Comparison of ENCODE assay signal across 18 cellular contexts in genomic region chr6:137399949-137400443, GRCh38.
DNase-seq lines count a peak whose midpoint lies in the region; ATAC-seq and TF ChIP-seq lines count a peak whose summit lies in the region.
"Had no signal": no experiment of that assay in that cellular context is flagged by ENCODE, and none has a peak within 500 bp of the region (broad histone marks: within the 10 kb centered on the region; RNA-seq: fewer than 3 reads in every experiment).

No MANE protein-coding gene starts in this region.

- no peaks in the 10 kb centered on the region for H3K79me2 ChIP-seq in OCI-LY3 (ENCODE audit: low read length)

- no peak overlapping the region for H2BK120ac ChIP-seq in neuronal stem cell (ENCODE audit: low read depth, low read length)

- H3K4me3 ChIP-seq in OCI-LY3 (ENCODE audit: low read length) (no peak overlapping the region), neuronal stem cell (ENCODE audit: low read length in 2 of 2) (no peak overlapping the region)
- H3K4me3 ChIP-seq: A549, dorsolateral prefrontal cortex had no signal

- H4K20me1 ChIP-seq in OCI-LY3 (ENCODE audit: insufficient read depth, low read length), result no peaks in the 10 kb centered on the region

- no peak overlapping the region for H2BK12ac ChIP-seq in neuronal stem cell (ENCODE audit: low read length)

- no peak overlapping the region for H3K23ac ChIP-seq in neuronal stem cell (ENCODE audit: low read depth, low read length, poor library complexity)

- no peak overlapping the region for H4K91ac ChIP-seq in neuronal stem cell (ENCODE audit: low read depth, low read length, poor library complexity)

- H3K27ac Mint-ChIP-seq in activated naive CD4-positive, alpha-beta T cell treated with anti-CD3 and anti-CD28 coated beads, Interleukin-2, amount 50 U/mL, for 72 hours, result peak overlapping the region in 1 of 2 donors; percentile 44
- H3K27ac Mint-ChIP-seq: CD14-positive monocyte, nephron had no signal

- no peaks in the 10 kb centered on the region for H3K36me3 Mint-ChIP-seq in activated naive CD4-positive, alpha-beta T cell treated with anti-CD3 and anti-CD28 coated beads, Interleukin-2, amount 50 U/mL, for 72 hours

- TF ChIP-seq CTCF in OCI-LY3 (IDR thresholded peaks at IDR 0.05; ENCODE audit: low read depth, low read length), result no peak

- H3K4me1 ChIP-seq in OCI-LY3 (ENCODE audit: low read length) (peaks cover 19% of the 10 kb centered on the region), neuronal stem cell (ENCODE audit: control insufficient read depth in 2 of 2, insufficient read depth in 1 of 2, low read depth in 1 of 2, low read length in 2 of 2) (no peaks in the 10 kb centered on the region)
- H3K4me1 ChIP-seq: A549 had no signal

- H3K4me2 ChIP-seq in OCI-LY3 (ENCODE audit: low read length) (peak overlapping the region; percentile 18), neuronal stem cell (ENCODE audit: insufficient read depth, low read length, poor library complexity, severe bottlenecking) (no peak overlapping the region)
- H3K4me2 ChIP-seq: A549 had no signal

- peak overlapping the region; percentile 3 for H3K18ac ChIP-seq in neuronal stem cell (ENCODE audit: low read length)

- H3K9me3 Mint-ChIP-seq in activated naive CD4-positive, alpha-beta T cell treated with anti-CD3 and anti-CD28 coated beads, Interleukin-2, amount 50 U/mL, for 72 hours, result no peaks in the 10 kb centered on the region
- H3K9me3 Mint-ChIP-seq: nephron had no signal

- no peak overlapping the region for H2AK5ac ChIP-seq in neuronal stem cell (ENCODE audit: low read depth, low read length)

- H3K79me1 ChIP-seq in neuronal stem cell (ENCODE audit: low read depth, low read length), result no peaks in the 10 kb centered on the region

- H2BK5ac ChIP-seq in neuronal stem cell (ENCODE audit: low read length), result no peak overlapping the region

- peak overlapping the region; percentile 54 for H2AFZ ChIP-seq in OCI-LY3 (ENCODE audit: low read depth, low read length)
- no peak overlapping the region for H2AFZ ChIP-seq in neuronal stem cell (ENCODE audit: low read length)

- no peak overlapping the region for H4K8ac ChIP-seq in neuronal stem cell (ENCODE audit: low read depth, low read length)

- H3K36me3 ChIP-seq in OCI-LY3 (replicated peaks; ENCODE audit: low read depth, low read length), result no peaks in the 10 kb centered on the region
- H3K36me3 ChIP-seq in neuronal stem cell (replicated peaks in 1 of 2; ENCODE audit: control insufficient read depth in 2 of 2, insufficient read depth in 2 of 2, low read length in 2 of 2), result no peaks in the 10 kb centered on the region

- no peak overlapping the region for H3K27ac ChIP-seq in OCI-LY3 (ENCODE audit: low read length)
- no peak overlapping the region for H3K27ac ChIP-seq in neuronal stem cell (replicated peaks; ENCODE audit: low read length)
- H3K27ac ChIP-seq: A549, dorsolateral prefrontal cortex had no signal

- peak; percentile 64 to 98 for ATAC-seq in activated naive CD4-positive, alpha-beta T cell treated with anti-CD3 and anti-CD28 coated beads, Interleukin-2, amount 50 U/mL, for 72 hours
- no peak for ATAC-seq in HG02623 (IDR thresholded peaks at IDR 0.05; ENCODE audit: unreplicated experiment)
- ATAC-seq: A549, esophagus mucosa had no signal

- no peaks in the 10 kb centered on the region for H3K9me3 ChIP-seq in OCI-LY3 (ENCODE audit: insufficient read depth, low read length)
- no peaks in the 10 kb centered on the region for H3K9me3 ChIP-seq in neuronal stem cell (replicated peaks in 1 of 2; ENCODE audit: control insufficient read depth in 2 of 2, insufficient read depth in 1 of 2, low read depth in 1 of 2, low read length in 2 of 2)
- H3K9me3 ChIP-seq: A549 had no signal

- H2BK15ac ChIP-seq in neuronal stem cell (ENCODE audit: low read length), result no peak overlapping the region

- no peak overlapping the region for H3K14ac ChIP-seq in neuronal stem cell (ENCODE audit: low read length)

- H3K4ac ChIP-seq in neuronal stem cell (ENCODE audit: low read length), result no peak overlapping the region

- DNase-seq in NCI-H1417 (lab: John Stamatoyannopoulos, UW) (peak in 2 of 3 experiments; percentile 32 to 74), NCI-H1417 treated with DMSO at 0.1 percent for 48 hours (lab: John Stamatoyannopoulos, UW) (no peak), neuronal stem cell (ENCODE audit: low spot score) (no peak), NCI-H187 treated with DMSO at 0.1 percent for 48 hours (lab: John Stamatoyannopoulos, UW) (no peak)
- DNase-seq in activated naive CD4-positive, alpha-beta T cell treated with anti-CD3 and anti-CD28 coated beads, Interleukin-2, amount 50 U/mL, for 72 hours (ENCODE audit: low spot score in 2 of 2), result peak in 1 of 2 donors; percentile 14
- no peak for DNase-seq in activated naive CD4-positive, alpha-beta T cell (lab: John Stamatoyannopoulos, UW)
- DNase-seq: DMS79 treated with DMSO at 0.1 percent for 48 hours, dorsolateral prefrontal cortex, KG1, mammary epithelial cell, NCI-H1048, NCI-H510A had no signal

- H3K27me3 ChIP-seq in OCI-LY3 (ENCODE audit: low read depth, low read length) (no peaks in the 10 kb centered on the region), neuronal stem cell (ENCODE audit: control insufficient read depth in 3 of 3, insufficient read depth in 3 of 3, low read depth in 1 of 3, low read length in 3 of 3) (no peaks in the 10 kb centered on the region)
- H3K27me3 ChIP-seq: dorsolateral prefrontal cortex had no signal

- no CpG with 5 or more reads among the region's 4 CpGs for WGBS in neuronal stem cell (ENCODE audit: extremely low coverage in 2 of 2, insufficient read length in 2 of 2, insufficient replicate concordance in 1 of 2), 2 donors

- H3K9ac ChIP-seq in OCI-LY3 (ENCODE audit: low read length) (no peak overlapping the region), neuronal stem cell (ENCODE audit: low read depth, low read length, poor library complexity) (no peak overlapping the region)

Comparison
In these comparisons a context has a peak if more than half of its experiments do, and no peak if none do; other contexts are left out.
1. DNase-seq: peak in NCI-H1417 (2 of 3); none in NCI-H1417 treated with DMSO at 0.1 percent for 48 hours (single experiment), activated naive CD4-positive, alpha-beta T cell (0 of 4), neuronal stem cell (single experiment) and NCI-H187 treated with DMSO at 0.1 percent for 48 hours (single experiment).